ENCODE assay signal across 1 cellular context in genomic region chr9:111953444-111953843, GRCh38.
A peak's percentile ranks its signal among the peaks of the same experiment; 100 is the strongest.
TF ChIP-seq lines count a peak whose summit lies in the region.

No MANE protein-coding gene starts in this region.

TF ChIP-seq in IMR-90, 13 proteins besides CTCF, POLR2A, EP300 and RAD21 (continued from another document):
- TF ChIP-seq ELK1 (IDR thresholded peaks at IDR 0.05; ENCODE audit: borderline replicate concordance, low read depth, low read length) (no peak), NFE2L2 (IDR thresholded peaks at IDR 0.05; ENCODE audit: low read depth, low read length) (no peak), CHD1 (IDR thresholded peaks at IDR 0.05; ENCODE audit: low read depth, low read length) (no peak), CEBPB (IDR thresholded peaks at IDR 0.05; ENCODE audit: low read depth, low read length) (peak; percentile 68; the same call in 1 of the 2 replicates), MXI1 (IDR thresholded peaks at IDR 0.05; ENCODE audit: borderline replicate concordance, low read depth, low read length) (no peak)
TF ChIP-seq in IMR-90: peak in this region for 1.
